In the genomic region with DNA sequence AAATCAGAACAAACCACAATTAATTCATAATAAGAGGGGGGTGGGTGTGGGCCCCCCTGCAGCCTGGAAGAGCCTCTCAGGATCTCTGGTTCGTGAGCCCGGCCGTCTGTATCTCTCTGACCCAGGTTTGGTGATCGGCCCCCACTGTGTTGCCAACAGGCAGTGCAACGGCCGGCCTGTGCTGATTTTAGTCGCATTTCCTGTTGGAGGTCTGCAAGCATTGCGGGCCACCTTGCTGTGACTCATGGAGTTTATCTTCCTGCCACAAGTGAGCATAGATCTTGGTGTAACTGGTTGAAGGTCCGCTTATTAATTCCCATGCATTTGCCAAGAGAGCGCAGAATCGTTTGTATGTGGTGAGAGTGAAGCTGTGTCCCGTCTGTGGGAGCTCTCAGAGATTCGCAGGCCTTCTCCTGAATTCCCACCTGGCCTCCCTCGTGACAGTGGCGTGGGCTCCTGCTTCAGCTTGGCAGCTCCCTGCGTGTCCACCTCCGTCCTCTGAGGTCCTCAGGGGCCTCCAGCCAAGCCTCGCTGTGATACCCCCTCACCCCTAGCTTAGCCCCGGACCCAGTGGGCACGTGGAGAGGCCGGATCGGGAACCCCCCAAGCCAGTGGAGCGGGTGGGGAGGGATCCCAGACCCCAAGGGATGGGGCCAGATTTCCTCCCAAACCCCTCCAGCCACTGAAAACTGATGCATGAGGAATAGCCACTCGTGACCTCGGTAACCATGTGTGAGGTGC, we compare ENCODE assay signal across 29 cellular contexts.
DNase-seq lines count a peak whose midpoint lies in the region; ATAC-seq and TF ChIP-seq lines count a peak whose summit lies in the region.
"Had no signal": no experiment of that assay in that cellular context is flagged by ENCODE, and none has a peak within 500 bp of the region (broad histone marks: within the 10 kb centered on the region; RNA-seq: fewer than 3 reads in every experiment).

No MANE protein-coding gene starts in this region.

- H3K36me3 ChIP-seq in mesendoderm (ENCODE audit: control insufficient read depth, insufficient read depth, low read length): no peaks in the 10 kb centered on the region
- H3K36me3 ChIP-seq: BE2C, esophagus squamous epithelium, ovary, stomach, thyroid gland had no signal

- H3K4me2 ChIP-seq in mesendoderm (ENCODE audit: low read length): no peak overlapping the region

- no peak overlapping the region for H2BK120ac ChIP-seq in mesendoderm (ENCODE audit: low read depth, low read length)

- no peak overlapping the region for H3K27ac ChIP-seq in mesendoderm (ENCODE audit: low read depth, low read length)
- H3K27ac ChIP-seq: esophagus squamous epithelium, ovary, stomach, thyroid gland had no signal

- no peak for ATAC-seq in HG03039 (IDR thresholded peaks at IDR 0.05; ENCODE audit: unreplicated experiment)
- ATAC-seq: activated CD8-positive, alpha-beta T cell treated with anti-CD3 and anti-CD28 coated beads for 36 hours; activated T-helper 17 cell treated with anti-CD3 and anti-CD28 coated beads, Interleukin-2, amount 50 U/mL, for 72 hours; left ventricle myocardium superior; naive thymus-derived CD8-positive, alpha-beta T cell had no signal

- TF ChIP-seq POLR2A in NB4 (IDR thresholded peaks at IDR 0.05; ENCODE audit: extremely low read depth, insufficient read length): no peak

- H4K5ac ChIP-seq in mesendoderm (ENCODE audit: low read length): no peak overlapping the region

- peak overlapping the region; percentile 5 for H3K4ac ChIP-seq in mesendoderm (ENCODE audit: low read depth, low read length)

- H2AK5ac ChIP-seq in mesendoderm (ENCODE audit: low read length): no peak overlapping the region

- H3K4me3 ChIP-seq in NB4 (ENCODE audit: low read depth, low read length) (no peak overlapping the region), mesendoderm (ENCODE audit: low read length) (no peak overlapping the region)
- H3K4me3 ChIP-seq: esophagus squamous epithelium, ovary, stomach, thyroid gland had no signal

- H3K79me1 ChIP-seq in mesendoderm (ENCODE audit: low read length): no peaks in the 10 kb centered on the region

- no CpG with 5 or more reads among the region's 25 CpGs for WGBS in mesendoderm (ENCODE audit: extremely low coverage, insufficient coverage, low lambda C conversion rate)

- no peaks in the 10 kb centered on the region for H3K27me3 ChIP-seq in mesendoderm (ENCODE audit: insufficient read depth, low read length, poor library complexity)
- H3K27me3 ChIP-seq: BE2C, ovary, thyroid gland had no signal

- no peak overlapping the region for H2BK5ac ChIP-seq in mesendoderm (ENCODE audit: low read length)

- H3K36me3 Mint-ChIP-seq in nephron progenitor cell (ENCODE audit: low read depth): no peaks in the 10 kb centered on the region
- H3K36me3 Mint-ChIP-seq: naive thymus-derived CD8-positive, alpha-beta T cell had no signal

- H3K18ac ChIP-seq in mesendoderm (ENCODE audit: low read length): peak overlapping the region; percentile 11

- no peak overlapping the region for H2BK15ac ChIP-seq in mesendoderm (replicated peaks; ENCODE audit: low read depth)

- TF ChIP-seq CTCF in NB4 (IDR thresholded peaks at IDR 0.05; ENCODE audit: low read depth, low read length) (no peak), nephron progenitor cell (IDR thresholded peaks at IDR 0.05) (no peak)

- no peak overlapping the region for H3K23ac ChIP-seq in mesendoderm (ENCODE audit: low read length)

- peaks cover 2% of the 10 kb centered on the region for H3K4me1 ChIP-seq in mesendoderm (ENCODE audit: control insufficient read depth, low read depth, low read length)
- H3K4me1 ChIP-seq: BE2C, esophagus squamous epithelium, stomach, thyroid gland had no signal

- H3K4me1 Mint-ChIP-seq in nephron progenitor cell: peaks cover 12% of the 10 kb centered on the region
- H3K4me1 Mint-ChIP-seq: activated T-helper 17 cell treated with anti-CD3 and anti-CD28 coated beads, Interleukin-2, amount 50 U/mL, for 72 hours; naive thymus-derived CD8-positive, alpha-beta T cell had no signal

- H3K56ac ChIP-seq in mesendoderm (ENCODE audit: low read length): no peak overlapping the region

- H4K8ac ChIP-seq in mesendoderm (ENCODE audit: low read depth, low read length): no peak overlapping the region

- H3K9ac ChIP-seq in mesendoderm (ENCODE audit: low read length): no peak overlapping the region

- no peaks in the 10 kb centered on the region for H3K9me3 Mint-ChIP-seq in nephron progenitor cell
- H3K9me3 Mint-ChIP-seq: activated CD8-positive, alpha-beta T cell treated with anti-CD3 and anti-CD28 coated beads for 36 hours; activated T-helper 17 cell treated with anti-CD3 and anti-CD28 coated beads, Interleukin-2, amount 50 U/mL, for 72 hours; dendritic cell treated with granulocyte-macrophage colony-stimulating factor and Interleukin-4, amounts not matched to agents 40 ng/mL and 50 ng/mL, for 4 days had no signal

- no peaks in the 10 kb centered on the region for H3K79me2 ChIP-seq in mesendoderm (ENCODE audit: control insufficient read depth, insufficient read depth, low read length)

- no peak overlapping the region for H3K4me3 Mint-ChIP-seq in nephron progenitor cell
- H3K4me3 Mint-ChIP-seq: activated CD8-positive, alpha-beta T cell treated with anti-CD3 and anti-CD28 coated beads for 36 hours; activated T-helper 17 cell treated with anti-CD3 and anti-CD28 coated beads, Interleukin-2, amount 50 U/mL, for 72 hours; dendritic cell treated with granulocyte-macrophage colony-stimulating factor and Interleukin-4, amounts not matched to agents 40 ng/mL and 50 ng/mL, for 4 days; naive thymus-derived CD8-positive, alpha-beta T cell had no signal

- H3K27ac Mint-ChIP-seq in nephron progenitor cell: no peak overlapping the region
- H3K27ac Mint-ChIP-seq: activated CD8-positive, alpha-beta T cell treated with anti-CD3 and anti-CD28 coated beads for 36 hours; activated T-helper 17 cell treated with anti-CD3 and anti-CD28 coated beads, Interleukin-2, amount 50 U/mL, for 72 hours; dendritic cell treated with granulocyte-macrophage colony-stimulating factor and Interleukin-4, amounts not matched to agents 40 ng/mL and 50 ng/mL, for 4 days had no signal

- DNase-seq in CMK (ENCODE audit: low read depth) (peak; percentile 37), NB4 (ENCODE audit: low read depth) (peak; percentile 47), astrocyte of the hippocampus (ENCODE audit: low read depth, low spot score) (peak; percentile 64), mesendoderm (peak; percentile 63), nephron progenitor cell (no peak), NCI-H1436 (lab: John Stamatoyannopoulos, UW) (no peak), NCI-H524 (lab: John Stamatoyannopoulos, UW) (no peak)
- DNase-seq: activated CD8-positive, alpha-beta T cell treated with anti-CD3 and anti-CD28 coated beads for 36 hours; activated naive CD4-positive, alpha-beta T cell treated with anti-CD3 and anti-CD28 coated beads, Interleukin-2, amount 50 U/mL, for 16 hours; BE2C; central memory CD4-positive, alpha-beta T cell; COR-L47; DMS79 treated with DMSO at 0.1 percent for 48 hours; esophagus squamous epithelium; hippocampal formation; left ventricle myocardium superior; midbrain; NCI-H1105; NCI-H1930; NCI-H524 treated with DMSO at 0.1 percent for 48 hours; ovary; small intestine; stimulated activated CD4-positive, alpha-beta T cell treated with anti-CD3 and anti-CD28 coated beads, Interleukin-2, amount 100 ng/mL, for 24 hours; stomach; thyroid gland had no signal

- peaks cover 17% of the 10 kb centered on the region for H3K27me3 Mint-ChIP-seq in nephron progenitor cell (ENCODE audit: low read depth, poor library complexity)
- H3K27me3 Mint-ChIP-seq: activated CD8-positive, alpha-beta T cell treated with anti-CD3 and anti-CD28 coated beads for 36 hours had no signal

Comparison
In these comparisons a context has a peak if more than half of its experiments do, and no peak if none do; other contexts are left out.
1. DNase-seq: peak in CMK (single experiment), NB4 (single experiment), astrocyte of the hippocampus (single experiment) and mesendoderm (single experiment); none in nephron progenitor cell (single experiment), NCI-H1436 (single experiment) and NCI-H524 (0 of 2).